24 cellular contexts compared by ENCODE assay signal in genomic region chr6:82705579-82705978, GRCh38.
"Had no signal": no experiment of that assay in that cellular context is flagged by ENCODE, and none has a peak within 500 bp of the region (broad histone marks: within the 10 kb centered on the region; RNA-seq: fewer than 3 reads in every experiment).

No MANE protein-coding gene starts in this region.

- DNase-seq: stimulated activated CD4-positive, alpha-beta T cell treated with anti-CD3 and anti-CD28 coated beads, Interleukin-2, amount 100 ng/mL, for 48 hours; stimulated activated CD4-positive, alpha-beta T cell treated with anti-CD3 and anti-CD28 coated beads, Interleukin-4, amount 100 ng/mL, for 1 hour; stimulated activated CD4-positive, alpha-beta T cell treated with anti-CD3 and anti-CD28 coated beads, Interleukin-4, amount 100 ng/mL, for 24 hours; stimulated activated CD4-positive, alpha-beta T cell treated with anti-CD3 and anti-CD28 coated beads, Interleukin-4, amount 100 ng/mL, for 4 hours; stimulated activated CD8-positive, alpha-beta memory T cell treated with anti-CD3 and anti-CD28 coated beads, Interleukin-4, amount 100 ng/mL, for 48 hours; stimulated activated naive B cell treated with anti-CD40 and anti-IgM and Interleukin-4, amounts not matched to agents 10 μg/mL and 1 μg/mL and 100 μg/mL, for 72 hours; stimulated activated naive CD4-positive, alpha-beta T cell; stimulated activated naive CD4-positive, alpha-beta T cell treated with Interleukin-2 at 50 U/mL for 16 hours; stimulated activated naive CD8-positive, alpha-beta T cell treated with anti-CD3 and anti-CD28 coated beads, Interleukin-15, amount 100 ng/mL, for 72 hours; stimulated activated naive CD8-positive, alpha-beta T cell treated with anti-CD3 and anti-CD28 coated beads, Interleukin-15, Interleukin-2, amounts not matched to agents 100 U/mL and 50 U/mL, for 24 hours; stomach; substantia nigra; testis; thyroid gland; tibial artery; transverse colon; trophoblast cell; upper lobe of left lung; upper lobe of right lung; uterus had no signal

- H3K36me3 ChIP-seq: stomach, suprapubic skin, thoracic aorta, thyroid gland, tibial artery, tibial nerve, transverse colon, upper lobe of left lung, upper lobe of right lung, uterus, vagina had no signal

- H3K27me3 ChIP-seq: stomach, suprapubic skin, testis, thyroid gland, tibial artery, tibial nerve, transverse colon, upper lobe of left lung, upper lobe of right lung, uterus, vagina had no signal

- H3K27ac ChIP-seq: stomach, suprapubic skin, testis, thoracic aorta, thyroid gland, tibial artery, tibial nerve, transverse colon, upper lobe of left lung, upper lobe of right lung, uterus, vagina had no signal

- H3K4me1 ChIP-seq: stomach, suprapubic skin, testis, thyroid gland, tibial artery, tibial nerve, transverse colon, upper lobe of left lung, upper lobe of right lung, uterus, vagina had no signal

- H3K4me3 ChIP-seq: stomach, suprapubic skin, testis, thoracic aorta, thyroid gland, tibial artery, tibial nerve, transverse colon, upper lobe of left lung, upper lobe of right lung, uterus, vagina had no signal

- H3K9me3 ChIP-seq: suprapubic skin, testis, thoracic aorta, thyroid gland, transverse colon, upper lobe of right lung, uterus, vagina had no signal
